17 cellular contexts compared by ENCODE assay signal in genomic region chr10:51214897-51215227, GRCh38.
DNase-seq lines count a peak whose midpoint lies in the region; ATAC-seq, FAIRE-seq and TF ChIP-seq lines count a peak whose summit lies in the region.
"Had no signal": no experiment of that assay in that cellular context is flagged by ENCODE, and none has a peak within 500 bp of the region (broad histone marks: within the 10 kb centered on the region; RNA-seq: fewer than 3 reads in every experiment).

No MANE protein-coding gene starts in this region.

- H3K36me3 Mint-ChIP-seq in nephron (ENCODE audit: low read depth): no peaks in the 10 kb centered on the region

- H3K27me3 Mint-ChIP-seq in nephron (ENCODE audit: low read depth): no peaks in the 10 kb centered on the region
- H3K27me3 Mint-ChIP-seq: B cell had no signal

- peak overlapping the region in 2 of 3 experiments; percentile 2 to 28 for H3K4me3 Mint-ChIP-seq in nephron
- H3K4me3 Mint-ChIP-seq: B cell had no signal

- H3K4me1 ChIP-seq in ascending aorta: peaks cover 0 to 7% of the 10 kb centered on the region in 2 donors

- H3K9me3 ChIP-seq in ascending aorta: no peaks in the 10 kb centered on the region

- no peak for TF ChIP-seq CTCF in ascending aorta (IDR thresholded peaks at IDR 0.05)
- TF ChIP-seq CTCF in nephron (IDR thresholded peaks at IDR 0.05; ENCODE audit: unreplicated experiment in 3 of 3): no peak

- H3K27ac Mint-ChIP-seq in nephron: peak overlapping the region; percentile 15 to 82 (median 67)
- H3K27ac Mint-ChIP-seq: B cell had no signal

- FAIRE-seq in HTR-8/SVneo (lab: Jason Lieb, UNC): no peak
- FAIRE-seq: H54, K562 had no signal

- peak overlapping the region; percentile 6 to 29 for H3K27ac ChIP-seq in ascending aorta

- DNase-seq in Right ventricle myocardium superior: no peak
- DNase-seq in cardiac septum (ENCODE audit: low spot score): no peak
- no peak for DNase-seq in ascending aorta (ENCODE audit: low spot score in 2 of 2)
- DNase-seq in cerebellum (ENCODE audit: low spot score): no peak
- no peak for DNase-seq in NCI-H187 treated with DMSO at 0.1 percent for 48 hours (lab: John Stamatoyannopoulos, UW)
- DNase-seq in HTR-8/SVneo (ENCODE audit: insufficient read length, low spot score): no peak
- DNase-seq: DMS79 treated with DMSO at 0.1 percent for 48 hours, NCI-H1092 treated with DMSO at 0.1 percent for 48 hours, NCI-H1694 treated with DMSO at 0.1 percent for 48 hours, NCI-H2107, NCI-H510A, OCI-M1, SIG-M5 had no signal

- no peak overlapping the region for H3K4me3 ChIP-seq in ascending aorta
- H3K4me3 ChIP-seq: K562 had no signal

- peaks cover 21% of the 10 kb centered on the region for H3K4me1 Mint-ChIP-seq in nephron
- H3K4me1 Mint-ChIP-seq: B cell had no signal

- H3K27me3 ChIP-seq in ascending aorta: no peaks in the 10 kb centered on the region

- H3K9me3 Mint-ChIP-seq in nephron: peaks cover 4% of the 10 kb centered on the region

- intact Hi-C loops in Right ventricle myocardium superior (cut with DNase I) (no loop called here), cardiac septum (cut with DNase I) (no loop called here), ascending aorta (cut with DNase I) (no loop called here)

- ATAC-seq in Right ventricle myocardium superior (ENCODE audit: poor library complexity): peak; percentile 39
- ATAC-seq: K562 had no signal

- H3K36me3 ChIP-seq in ascending aorta: no peaks in the 10 kb centered on the region
